Comparison of ENCODE assay signal across 1 cellular context in genomic region chr1:171781167-171781875, GRCh38.
TF ChIP-seq lines count a peak whose summit lies in the region.

Gene METTL13 (plus strand): TSS chr1:171781660. CDS start chr1:171781968, 308 bp downstream.

TF ChIP-seq in K562, 482 proteins besides CTCF, POLR2A, EP300 and RAD21 (continued from another document and continues in another):
- TF ChIP-seq CBX1 (IDR thresholded peaks at IDR 0.05; ENCODE audit: low read depth) (0 out of 2 replicates have a peak, but pooled peaks have one; percentile 43), POLR2H (tag; IDR thresholded peaks at IDR 0.05; ENCODE audit: low read depth) (peak; percentile 90), YBX1 (IDR thresholded peaks at IDR 0.05) (no peak), TCF15 (CRISPR knock-in tag; IDR thresholded peaks at IDR 0.05) (no peak), BRCA1 (IDR thresholded peaks at IDR 0.05) (no peak), BRCA1 (CRISPR knock-in tag; IDR thresholded peaks at IDR 0.05) (no peak), HNRNPK (IDR thresholded peaks at IDR 0.05; ENCODE audit: low read depth, low read length, poor library complexity, severe bottlenecking) (no peak), E2F6 (IDR thresholded peaks at IDR 0.05; ENCODE audit: borderline replicate concordance in 1 of 2, extremely low read depth in 1 of 2, insufficient read depth in 1 of 2, insufficient read length in 1 of 2, low read depth in 1 of 2, low read length in 1 of 2, poor library complexity in 1 of 2, severe bottlenecking in 1 of 2) (peak; percentile 63 to 88), ZNF224 (CRISPR knock-in tag; IDR thresholded peaks at IDR 0.05) (no peak), RFX7 (CRISPR knock-in tag; IDR thresholded peaks at IDR 0.05) (no peak), SMC3 (conservative IDR thresholded peaks at IDR 0.05; ENCODE audit: insufficient read depth, low read depth, low read length) (0 out of 2 replicates have a peak, but pooled peaks have one; percentile 14), ZNF79 (CRISPR knock-in tag; IDR thresholded peaks at IDR 0.05; ENCODE audit: low read depth) (no peak), XRCC5 (IDR thresholded peaks at IDR 0.05; ENCODE audit: low read depth, low read length) (0 out of 2 replicates have a peak, but pooled peaks have one; percentile 66), MAX (CRISPR knock-in tag; IDR thresholded peaks at IDR 0.05) (peak; percentile 86), KDM5B (IDR thresholded peaks at IDR 0.05; ENCODE audit: insufficient replicate concordance, low read depth, low read length) (peak; percentile 83), FOXK2 (conservative IDR thresholded peaks at IDR 0.05 in 1 of 2, IDR thresholded peaks at IDR 0.05 in 1 of 2; ENCODE audit: low read depth in 2 of 2) (peak in 1 of 2 experiments; percentile 72; a peak in 3 of 4 replicates), STAG1 (CRISPR knock-in tag; IDR thresholded peaks at IDR 0.05; ENCODE audit: borderline replicate concordance) (no peak), NCOA6 (IDR thresholded peaks at IDR 0.05) (no peak), BCLAF1 (IDR thresholded peaks at IDR 0.05; ENCODE audit: borderline replicate concordance in 1 of 2, control insufficient read depth in 1 of 2, low read depth in 2 of 2, low read length in 1 of 2) (no peak), TCF3 (CRISPR knock-in tag; IDR thresholded peaks at IDR 0.05) (no peak; the same call in none of the 2 replicates), SLC30A9 (CRISPR knock-in tag; IDR thresholded peaks at IDR 0.05) (no peak), SPI1 (IDR thresholded peaks at IDR 0.05; ENCODE audit: borderline replicate concordance, low read depth, low read length) (no peak; the same call in 1 of the 2 replicates), MGA (IDR thresholded peaks at IDR 0.05) (peak; percentile 77), ZNF444 (CRISPR knock-in tag; IDR thresholded peaks at IDR 0.05) (no peak), ARID2 (IDR thresholded peaks at IDR 0.05) (no peak), PTTG1 (tag; IDR thresholded peaks at IDR 0.05; ENCODE audit: low read depth) (no peak), ZNF212 (CRISPR knock-in tag; IDR thresholded peaks at IDR 0.05) (no peak), U2AF1 (optimal IDR thresholded peaks at IDR 0.05; ENCODE audit: low read depth, low read length) (no peak), BCOR (IDR thresholded peaks at IDR 0.05) (peak; percentile 50; the same call in 1 of the 2 replicates), MXI1 (IDR thresholded peaks at IDR 0.05; ENCODE audit: low read depth, low read length) (peak; percentile 84), NFE2 (IDR thresholded peaks at IDR 0.05; ENCODE audit: low read depth) (peak; percentile 11; the same call in 1 of the 2 replicates), UBTF (IDR thresholded peaks at IDR 0.05; ENCODE audit: borderline replicate concordance in 1 of 2, low read depth in 2 of 2, low read length in 2 of 2) (peak; percentile 60 to 88; a peak in 3 of 4 replicates), ELF4 (CRISPR knock-in tag; IDR thresholded peaks at IDR 0.05) (peak; percentile 86), ZNF324 (CRISPR knock-in tag; IDR thresholded peaks at IDR 0.05) (no peak), ETV1 (tag; conservative IDR thresholded peaks at IDR 0.05; ENCODE audit: low read depth) (no peak), ZNF347 (CRISPR knock-in tag; IDR thresholded peaks at IDR 0.05; ENCODE audit: low read depth) (no peak), NRF1 (conservative IDR thresholded peaks at IDR 0.05 in 1 of 2, IDR thresholded peaks at IDR 0.05 in 1 of 2) (peak; percentile 89 to 90), C11orf30 (IDR thresholded peaks at IDR 0.05; ENCODE audit: low read depth) (peak; percentile 98), ZBTB33 (CRISPR knock-in tag; IDR thresholded peaks at IDR 0.05) (no peak), ZC3H11A (IDR thresholded peaks at IDR 0.05; ENCODE audit: low read depth, low read length) (no peak), HMGN3 (IDR thresholded peaks at IDR 0.05; ENCODE audit: borderline replicate concordance, extremely low read depth, insufficient read length, low read depth, low read length) (peak; percentile 93)
